ENCODE assay signal across 13 cellular contexts in genomic region chr5:78537406-78537805, GRCh38.
A peak's percentile ranks its signal among the peaks of the same experiment; 100 is the strongest.
DNase-seq lines count a peak whose midpoint lies in the region; ATAC-seq, FAIRE-seq and TF ChIP-seq lines count a peak whose summit lies in the region.
"Had no signal": no experiment of that assay in that cellular context is flagged by ENCODE, and none has a peak within 500 bp of the region (broad histone marks: within the 10 kb centered on the region; RNA-seq: fewer than 3 reads in every experiment).

No MANE protein-coding gene starts in this region.

- H3K4me1 Mint-ChIP-seq in osteocyte (ENCODE audit: unreplicated experiment): peaks cover 56% of the 10 kb centered on the region

- no peaks in the 10 kb centered on the region for H3K27me3 Mint-ChIP-seq in osteocyte (ENCODE audit: unreplicated experiment)

- H3K9me1 ChIP-seq in keratinocyte (ENCODE audit: control insufficient read depth, extremely low read depth, insufficient read depth, low read length): peaks cover 5% of the 10 kb centered on the region

- dilution Hi-C loops in keratinocyte (cut with MboI; ENCODE audit: extremely low pct_ligation_motif_present, low sequenced_read_pairs): no loop called here

- H3K36me3 Mint-ChIP-seq in osteocyte (ENCODE audit: unreplicated experiment): peaks cover 3% of the 10 kb centered on the region
- H3K36me3 Mint-ChIP-seq: CD8-positive, alpha-beta T cell had no signal

- H3K27me3 ChIP-seq in keratinocyte (ENCODE audit: control insufficient read depth, extremely low read depth, insufficient read depth, low read length) (no peaks in the 10 kb centered on the region), HAP-1 (ENCODE audit: low read depth) (no peaks in the 10 kb centered on the region)
- H3K27me3 ChIP-seq: BE2C had no signal

- POLR2A ChIA-PET in HEK293 (lab: Yijun Ruan, JAX): no interaction called here

- H2AFZ ChIP-seq in keratinocyte (ENCODE audit: control insufficient read depth, low read length): no peak overlapping the region

- peaks cover 17% of the 10 kb centered on the region for H3K79me2 ChIP-seq in keratinocyte (ENCODE audit: control insufficient read depth, insufficient read depth, low read length)

- H3K9ac ChIP-seq in keratinocyte (ENCODE audit: control insufficient read depth, extremely low read depth, insufficient read depth, low read length): no peak overlapping the region

- H3K36me3 ChIP-seq in HEK293 (ENCODE audit: control insufficient read depth in 2 of 2, insufficient read depth in 1 of 2, low read length in 2 of 2) (no peaks in the 10 kb centered on the region), keratinocyte (ENCODE audit: control insufficient read depth in 2 of 2, extremely low read depth in 1 of 2, insufficient read depth in 2 of 2, low read length in 2 of 2) (peaks cover 0 to 8% of the 10 kb centered on the region in 2 experiments), HAP-1 (replicated peaks) (no peaks in the 10 kb centered on the region)
- H3K36me3 ChIP-seq: BE2C had no signal

- H3K4me3 ChIP-seq in HEK293 (ENCODE audit: low read depth, low read length): no peak overlapping the region
- no peak overlapping the region for H3K4me3 ChIP-seq in keratinocyte (ENCODE audit: control insufficient read depth in 2 of 3, extremely low read depth in 1 of 3, insufficient read depth in 2 of 3, low read depth in 1 of 3, low read length in 3 of 3)
- no peak overlapping the region for H3K4me3 ChIP-seq in HAP-1
- H3K4me3 ChIP-seq: A549 had no signal

- H3K27ac ChIP-seq in HEK293 (ENCODE audit: extremely low read depth, low read depth, low read length) (no peak overlapping the region), caudate nucleus (ENCODE audit: low read depth, low read length) (peak overlapping the region; percentile 2), keratinocyte (ENCODE audit: control insufficient read depth, insufficient read depth, low read length) (peak overlapping the region; percentile 7)
- H3K27ac ChIP-seq: C4-2B had no signal

- H3K9me3 ChIP-seq in HEK293 (ENCODE audit: control insufficient read depth, insufficient read depth, low read depth, low read length) (no peaks in the 10 kb centered on the region), keratinocyte (ENCODE audit: control insufficient read depth, low read depth, low read length) (no peaks in the 10 kb centered on the region), HAP-1 (no peaks in the 10 kb centered on the region)
- H3K9me3 ChIP-seq: A549, BE2C had no signal

- in situ Hi-C loops in HAP-1 (cut with MboI; ENCODE audit: low sequenced_read_pairs): no loop called here

- FAIRE-seq in keratinocyte (lab: Jason Lieb, UNC): no peak
- FAIRE-seq: A549 had no signal

- H4K20me1 ChIP-seq in keratinocyte (ENCODE audit: control insufficient read depth, extremely low read depth, insufficient read depth, low read length): no peaks in the 10 kb centered on the region

- no peaks in the 10 kb centered on the region for H3K4me1 ChIP-seq in HEK293 (ENCODE audit: control insufficient read depth, insufficient read depth, low read length)
- H3K4me1 ChIP-seq in keratinocyte (ENCODE audit: control insufficient read depth, extremely low read depth, insufficient read depth, low read length): peaks cover 10% of the 10 kb centered on the region
- no peaks in the 10 kb centered on the region for H3K4me1 ChIP-seq in HAP-1

- peak overlapping the region; percentile 0 for H3K27ac Mint-ChIP-seq in osteocyte (ENCODE audit: unreplicated experiment)
- H3K27ac Mint-ChIP-seq: CD8-positive, alpha-beta T cell had no signal

- TF ChIP-seq CTCF in HEK293 (tag by site-specific recombination; IDR thresholded peaks at IDR 0.05) (no peak), keratinocyte (optimal IDR thresholded peaks at IDR 0.05 in 1 of 3, IDR thresholded peaks at IDR 0.05 in 1 of 3, conservative IDR thresholded peaks at IDR 0.05 in 1 of 3; ENCODE audit: extremely low read depth in 1 of 3, insufficient read depth in 2 of 3, low read length in 3 of 3) (no peak), osteocyte (IDR thresholded peaks at IDR 0.05) (no peak)

- DNase-seq in caudate nucleus (lab: John Stamatoyannopoulos, UW) (no peak), keratinocyte (ENCODE audit: low read depth, low spot score) (no peak), osteocyte (ENCODE audit: extremely low spot score, unreplicated experiment) (no peak), HAP-1 (ENCODE audit: low spot score in 2 of 2) (no peak), HuH-7 (ENCODE audit: low spot score) (no peak)
- DNase-seq: CD8-positive, alpha-beta T cell; DND-41; GF-D8 had no signal

- CTCF ChIA-PET in HEK293 (lab: Yijun Ruan, JAX): interaction anchor here (0.6 to 2.8 kb wide), 23 partner anchors 11 to 482 kb away, joined by 3 to 18 read pairs (median 4); no protein-coding TSS in a partner anchor

- no peak overlapping the region for H3K4me2 ChIP-seq in keratinocyte (ENCODE audit: control insufficient read depth, extremely low read depth, insufficient read depth, low read depth, low read length)
- H3K4me2 ChIP-seq: A549 had no signal

- H3K9me3 Mint-ChIP-seq in osteocyte (ENCODE audit: unreplicated experiment): no peaks in the 10 kb centered on the region
- H3K9me3 Mint-ChIP-seq: CD8-positive, alpha-beta T cell had no signal

- no peak for ATAC-seq in GM19035 (IDR thresholded peaks at IDR 0.05; ENCODE audit: unreplicated experiment)
- ATAC-seq: CD8-positive, alpha-beta T cell had no signal

- H3K4me3 Mint-ChIP-seq in osteocyte (ENCODE audit: unreplicated experiment): no peak overlapping the region
- H3K4me3 Mint-ChIP-seq: CD8-positive, alpha-beta T cell had no signal

TF ChIP-seq in HEK293, 187 proteins besides CTCF, POLR2A, EP300 and RAD21:
- TF ChIP-seq ZNF211 (tag by site-specific recombination; IDR thresholded peaks at IDR 0.05; ENCODE audit: low read depth) (no peak), ZFP37 (tag by site-specific recombination; IDR thresholded peaks at IDR 0.05) (no peak), ZNF311 (tag by site-specific recombination; IDR thresholded peaks at IDR 0.05; ENCODE audit: borderline replicate concordance) (no peak), EGR2 (tag by site-specific recombination; IDR thresholded peaks at IDR 0.05; ENCODE audit: low read depth) (0 out of 2 replicates have a peak, but pooled peaks have one; percentile 26), OVOL3 (tag by site-specific recombination; IDR thresholded peaks at IDR 0.05) (no peak), ZNF155 (tag by site-specific recombination; IDR thresholded peaks at IDR 0.05) (no peak), ZNF214 (tag by site-specific recombination; IDR thresholded peaks at IDR 0.05; ENCODE audit: borderline replicate concordance) (no peak), ZNF175 (tag by site-specific recombination; IDR thresholded peaks at IDR 0.05) (no peak), ZNF423 (tag by site-specific recombination; IDR thresholded peaks at IDR 0.05) (no peak), ZFHX2 (tag by site-specific recombination; conservative IDR thresholded peaks at IDR 0.05) (peak; percentile 67), KLF17 (tag by site-specific recombination; IDR thresholded peaks at IDR 0.05) (no peak), ZBTB17 (tag by site-specific recombination; IDR thresholded peaks at IDR 0.05) (no peak), ZNF341 (tag by site-specific recombination; IDR thresholded peaks at IDR 0.05; ENCODE audit: low read depth) (no peak)
- TF ChIP-seq, protein P1, sequence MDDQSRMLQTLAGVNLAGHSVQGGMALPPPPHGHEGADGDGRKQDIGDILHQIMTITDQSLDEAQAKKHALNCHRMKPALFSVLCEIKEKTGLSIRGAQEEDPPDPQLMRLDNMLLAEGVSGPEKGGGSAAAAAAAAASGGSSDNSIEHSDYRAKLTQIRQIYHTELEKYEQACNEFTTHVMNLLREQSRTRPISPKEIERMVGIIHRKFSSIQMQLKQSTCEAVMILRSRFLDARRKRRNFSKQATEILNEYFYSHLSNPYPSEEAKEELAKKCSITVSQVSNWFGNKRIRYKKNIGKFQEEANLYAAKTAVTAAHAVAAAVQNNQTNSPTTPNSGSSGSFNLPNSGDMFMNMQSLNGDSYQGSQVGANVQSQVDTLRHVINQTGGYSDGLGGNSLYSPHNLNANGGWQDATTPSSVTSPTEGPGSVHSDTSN (CRISPR knock-in tag; IDR thresholded peaks at IDR 0.05): no peak
